In the genomic region with DNA sequence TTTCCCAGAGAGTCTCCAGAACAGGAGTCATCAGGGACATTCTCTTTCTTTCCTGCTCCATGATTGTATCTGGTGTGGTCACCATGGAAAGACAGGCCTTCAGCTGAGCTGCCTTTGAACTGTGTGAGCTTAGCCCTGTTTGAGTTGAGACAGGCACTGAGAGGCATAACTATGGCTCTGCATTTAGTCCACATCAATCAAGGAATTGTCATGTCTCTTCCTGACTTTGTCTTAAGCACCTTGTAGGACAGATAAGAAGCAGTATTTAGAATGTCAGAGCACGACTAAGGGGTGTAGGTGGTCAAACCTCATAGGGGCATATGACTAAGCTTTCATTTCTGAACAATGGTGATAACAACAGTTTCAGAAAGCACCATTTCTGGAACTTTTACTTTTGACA, we compare ENCODE assay signal across 17 cellular contexts. TPM values are rescaled to one million over a fixed set of nuclear protein-coding genes. Genes with fewer than 3 reads are reported as not detected.
"Had no signal": no experiment of that assay in that cellular context is flagged by ENCODE, and none has a peak within 500 bp of the region (broad histone marks: within the 10 kb centered on the region; RNA-seq: fewer than 3 reads in every experiment).

No MANE protein-coding gene starts in this region.

- H3K36me3 ChIP-seq: gastroesophageal sphincter, pancreas, tibial nerve had no signal

- H3K27me3 ChIP-seq: gastroesophageal sphincter, pancreas, tibial nerve had no signal

- H3K9me3 ChIP-seq: gastroesophageal sphincter, pancreas, tibial nerve had no signal

- H3K4me3 ChIP-seq: gastroesophageal sphincter, pancreas, tibial nerve had no signal

- H3K4me1 ChIP-seq: gastroesophageal sphincter, pancreas had no signal

- H3K27ac ChIP-seq: gastroesophageal sphincter, pancreas, tibial nerve had no signal

- DNase-seq: activated CD4-positive, alpha-beta memory T cell treated with anti-CD3 and anti-CD28 coated beads for 36 hours; activated CD4-positive, alpha-beta T cell treated with anti-CD3 and anti-CD28 coated beads for 36 hours; activated effector memory CD4-positive, alpha-beta T cell treated with Interleukin-2 at 50 U/mL for 16 hours; activated naive CD4-positive, alpha-beta T cell treated with anti-CD3 and anti-CD28 coated beads, Interleukin-2, amount 10 ng/mL, durations not matched to agents 7 days and 5 days; activated T-cell treated with anti-CD3 and anti-CD28 coated beads, Interleukin-2, amount 50 U/mL, for 24 hours; effector CD4-positive, alpha-beta T cell; mesenchymal stem cell; naive thymus-derived CD4-positive, alpha-beta T cell; pancreas; stimulated activated CD4-positive, alpha-beta T cell treated with anti-CD3 and anti-CD28 coated beads, Interleukin-12 subunit alpha, Interleukin-12 subunit beta, amount 100 ng/mL, for 4 hours; stimulated activated CD4-positive, alpha-beta T cell treated with anti-CD3 and anti-CD28 coated beads, Interleukin-1b, Interleukin-23, amount 100 ng/mL, for 48 hours; stimulated activated CD8-positive, alpha-beta memory T cell treated with anti-CD3 and anti-CD28 coated beads, Interleukin-4, amount 100 ng/mL, for 48 hours; stimulated activated naive CD4-positive, alpha-beta T cell treated with Interleukin-2 at 50 U/mL for 16 hours had no signal

- ATAC-seq: activated CD4-positive, alpha-beta T cell treated with anti-CD3 and anti-CD28 coated beads for 36 hours; esophagus mucosa; gastroesophageal sphincter; naive thymus-derived CD4-positive, alpha-beta T cell; pancreas; WTC11 had no signal

RNA-seq across cellular contexts. Expression of gene SFRP4, which starts 57.3 kb away (rescaled TPM):
- total RNA-seq: activated CD4-positive, alpha-beta memory T cell treated with anti-CD3 and anti-CD28 coated beads for 36 hours; activated CD4-positive, alpha-beta T cell treated with anti-CD3 and anti-CD28 coated beads for 36 hours; esophagus mucosa; naive thymus-derived CD4-positive, alpha-beta T cell had no signal
- polyA plus RNA-seq: naive thymus-derived CD4-positive, alpha-beta T cell had no signal
